ENCODE assay signal across 1 cellular context in genomic region chr12:64304571-64304970, GRCh38.
TF ChIP-seq lines count a peak whose summit lies in the region.

No MANE protein-coding gene starts in this region.

TF ChIP-seq in K562, 482 proteins besides CTCF, POLR2A, EP300 and RAD21 (continued from another document):
- TF ChIP-seq BRCA1 (IDR thresholded peaks at IDR 0.05) (no peak), BRCA1 (CRISPR knock-in tag; IDR thresholded peaks at IDR 0.05) (no peak), TAF15 (IDR thresholded peaks at IDR 0.05; ENCODE audit: low read depth, low read length) (no peak), MXD1 (CRISPR knock-in tag; IDR thresholded peaks at IDR 0.05; ENCODE audit: borderline replicate concordance, poor library complexity, severe bottlenecking) (no peak), CREB3L1 (IDR thresholded peaks at IDR 0.05; ENCODE audit: borderline replicate concordance, low read depth) (no peak), ZBTB8A (IDR thresholded peaks at IDR 0.05; ENCODE audit: partially characterized antibody) (no peak), POLR2B (IDR thresholded peaks at IDR 0.05; ENCODE audit: low read depth, partially characterized antibody) (no peak), NUFIP1 (IDR thresholded peaks at IDR 0.05; ENCODE audit: partially characterized antibody) (no peak), IFI16 (CRISPR knock-in tag; IDR thresholded peaks at IDR 0.05) (no peak)
